8 cellular contexts compared by ENCODE assay signal in the genomic region with DNA sequence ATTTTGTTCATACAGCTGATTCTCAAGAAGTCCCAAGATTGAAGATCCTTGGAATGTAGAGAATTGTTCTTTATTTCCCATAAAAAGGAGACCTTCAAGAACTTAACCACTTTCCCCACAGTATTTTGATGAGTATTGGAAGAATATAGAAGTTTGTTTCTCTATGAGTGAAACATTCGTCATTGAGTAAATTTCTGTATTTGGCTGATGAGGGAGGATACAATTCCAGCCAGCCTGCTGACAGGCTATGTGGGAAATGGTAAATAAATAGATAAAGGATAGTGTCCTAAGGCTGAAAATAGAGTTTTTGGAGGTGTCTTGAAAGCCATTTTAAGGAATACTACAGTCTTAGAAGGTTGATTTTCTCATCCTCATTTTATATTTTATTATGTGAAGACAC.
"Had no signal": no experiment of that assay in that cellular context is flagged by ENCODE, and none has a peak within 500 bp of the region (broad histone marks: within the 10 kb centered on the region; RNA-seq: fewer than 3 reads in every experiment).

No MANE protein-coding gene starts in this region.

- H3K9me3 ChIP-seq: HAP-1 had no signal

- ATAC-seq: HCT116 had no signal

- H3K4me3 ChIP-seq: GM23248, GM23338, HAP-1 had no signal

- H3K4me3 Mint-ChIP-seq: GM23338, H9, HFFc6 had no signal

- H2AFZ ChIP-seq: GM23248 had no signal

- H3K9me3 Mint-ChIP-seq: GM23338, H9, HFFc6 had no signal

- H3K27ac Mint-ChIP-seq: GM23338, HFFc6 had no signal

- H3K9ac ChIP-seq: GM23248 had no signal

- H3K36me3 ChIP-seq: HAP-1 had no signal

- H3K27ac ChIP-seq: GM23248 had no signal

- DNase-seq: GM23248, GOT3, H9, HCEC 1CT, HFFc6 had no signal

- H3K4me2 ChIP-seq: GM23338 had no signal
